Comparison of ENCODE assay signal across 2 cellular contexts in genomic region chr1:152497273-152497672, GRCh38.
TF ChIP-seq lines count a peak whose summit lies in the region.

No MANE protein-coding gene starts in this region.

TF ChIP-seq in IMR-90, 13 proteins besides CTCF, POLR2A, EP300 and RAD21:
- TF ChIP-seq MXI1 (IDR thresholded peaks at IDR 0.05; ENCODE audit: borderline replicate concordance, low read depth, low read length) (no peak), BHLHE40 (IDR thresholded peaks at IDR 0.05; ENCODE audit: low read depth, low read length) (no peak), SMC3 (IDR thresholded peaks at IDR 0.05; ENCODE audit: low read depth, low read length) (peak; percentile 20; the same call in 1 of the 2 replicates)
- TF ChIP-seq, protein P1, sequence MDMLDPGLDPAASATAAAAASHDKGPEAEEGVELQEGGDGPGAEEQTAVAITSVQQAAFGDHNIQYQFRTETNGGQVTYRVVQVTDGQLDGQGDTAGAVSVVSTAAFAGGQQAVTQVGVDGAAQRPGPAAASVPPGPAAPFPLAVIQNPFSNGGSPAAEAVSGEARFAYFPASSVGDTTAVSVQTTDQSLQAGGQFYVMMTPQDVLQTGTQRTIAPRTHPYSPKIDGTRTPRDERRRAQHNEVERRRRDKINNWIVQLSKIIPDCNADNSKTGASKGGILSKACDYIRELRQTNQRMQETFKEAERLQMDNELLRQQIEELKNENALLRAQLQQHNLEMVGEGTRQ (IDR thresholded peaks at IDR 0.05; ENCODE audit: low read depth, low read length) = no peak

TF ChIP-seq in HepG2, 621 proteins besides CTCF, POLR2A, EP300 and RAD21:
- TF ChIP-seq SMC3 (IDR thresholded peaks at IDR 0.05; ENCODE audit: low read length) (peak; percentile 53; the same call in 1 of the 2 replicates), MED13 (CRISPR knock-in tag; IDR thresholded peaks at IDR 0.05) (no peak)
